8 cellular contexts compared by ENCODE assay signal in genomic region chr5:1653708-1654651, GRCh38.
DNase-seq lines count a peak whose midpoint lies in the region; ATAC-seq and TF ChIP-seq lines count a peak whose summit lies in the region.
"Not testable (repeated sequence)": the region's sequence is repeated elsewhere in the genome, so short reads cannot be mapped to it uniquely, and the experiment has no call there.

No MANE protein-coding gene starts in this region.

- H3K4me3 ChIP-seq in AG04450 (ENCODE audit: low read depth, low read length); adrenal gland: not testable (repeated sequence)
- H3K4me3 ChIP-seq in HUES6 (ENCODE audit: low read depth, low read length) = peak overlapping the region; percentile 65

- WGBS in adrenal gland, 4 donors = 0 to 30% (median 6%) methylated on average over 3 to 45 of the region's 58 CpGs

- peaks cover 15% of the 10 kb centered on the region; the same call in 1 of the 2 replicates for H3K4me1 ChIP-seq in HUES6 (ENCODE audit: control insufficient read depth, insufficient read depth, low read length)
- H3K4me1 ChIP-seq in adrenal gland (replicated peaks in 1 of 2) = not testable (repeated sequence)

- CTCF ChIA-PET in AG04450 (lab: Charles Lee) = interaction anchor here (0.9 to 1.5 kb wide), 4 partner anchors 9 to 730 kb away, joined by 3 to 5 read pairs (median 4); no protein-coding TSS in a partner anchor

- POLR2A ChIA-PET in AG04450 (lab: Yijun Ruan, JAX) = not testable (repeated sequence)

- DNase-seq in AG04450 (ENCODE audit: low read depth, low spot score); left cardiac atrium: not testable (repeated sequence)
- DNase-seq in adrenal gland = peak in 3 of 7 donors; percentile 23 to 48 (median 36)
- peak; percentile 73 for DNase-seq in posterior vena cava (ENCODE audit: low spot score)

- TF ChIP-seq POLR2A in adrenal gland (IDR thresholded peaks at IDR 0.05) = not testable (repeated sequence)

- H3K36me3 ChIP-seq in HUES6 (ENCODE audit: control insufficient read depth, insufficient read depth, low read length); adrenal gland (replicated peaks in 1 of 2): not testable (repeated sequence)

- not testable (repeated sequence) for H3K27ac ChIP-seq in AG04450 (ENCODE audit: low read depth, low read length); HUES6 (ENCODE audit: low read depth, low read length); VCaP; adrenal gland

- TF ChIP-seq CTCF in AG04450 (IDR thresholded peaks at IDR 0.05; ENCODE audit: low read depth, low read length) (peak; percentile 20; the same call in 1 of the 2 replicates), VCaP (conservative IDR thresholded peaks at IDR 0.05) (peak; percentile 62), adrenal gland (IDR thresholded peaks at IDR 0.05) (peak in 5 of 6 experiments; percentile 6 to 76 (median 40))

- peak; percentile 86 for ATAC-seq in GM18909 (IDR thresholded peaks at IDR 0.05; ENCODE audit: poor library complexity, unreplicated experiment)
- peak; percentile 65 for ATAC-seq in HG02623 (IDR thresholded peaks at IDR 0.05; ENCODE audit: unreplicated experiment)
- ATAC-seq in left cardiac atrium = peak; percentile 90 to 94

- H3K27me3 ChIP-seq in AG04450 (ENCODE audit: control insufficient read depth, insufficient read depth, low read length) (peaks cover 36% of the 10 kb centered on the region), HUES6 (ENCODE audit: control insufficient read depth, insufficient read depth, low read length) (peaks cover 54% of the 10 kb centered on the region), adrenal gland (peaks cover 29% of the 10 kb centered on the region)

- not testable (repeated sequence) for H3K9ac ChIP-seq in HUES6 (ENCODE audit: low read length)

- not testable (repeated sequence) for H3K9me3 ChIP-seq in AG04450 (ENCODE audit: control insufficient read depth, insufficient read depth, low read length); HUES6 (ENCODE audit: control insufficient read depth, insufficient read depth, low read depth, low read length); adrenal gland (replicated peaks in 1 of 3)

- intact Hi-C loops in adrenal gland (cut with DNase I); posterior vena cava (cut with DNase I): not testable (repeated sequence)
- intact Hi-C loops in left cardiac atrium (cut with DNase I) = loop anchor here in 1 of 2 donors (10.0 kb wide), 1 partner anchor 279 kb away; no protein-coding TSS in a partner anchor
